ENCODE assay signal across 14 cellular contexts in the genomic region with DNA sequence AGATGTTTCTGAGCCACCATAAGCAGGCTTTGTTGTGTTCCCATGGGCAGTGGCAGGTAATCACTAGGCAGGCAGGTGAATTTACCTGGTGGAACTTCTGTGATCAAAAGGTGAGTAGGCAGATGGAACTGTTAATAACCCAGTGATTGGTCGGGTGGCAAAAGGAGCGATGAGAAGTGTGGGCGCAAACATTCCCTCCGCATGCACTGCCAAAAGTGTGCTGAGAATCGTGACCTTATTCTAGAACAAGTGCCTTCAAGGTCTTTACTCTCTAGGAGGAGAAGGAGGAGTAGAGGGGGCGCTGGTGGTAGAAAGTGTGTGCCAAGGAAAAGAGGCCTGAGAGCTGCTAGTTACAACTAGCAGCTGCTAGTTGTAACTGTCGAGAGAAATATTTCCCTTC.
"Had no signal": no experiment of that assay in that cellular context is flagged by ENCODE, and none has a peak within 500 bp of the region (broad histone marks: within the 10 kb centered on the region; RNA-seq: fewer than 3 reads in every experiment).

No MANE protein-coding gene starts in this region.

- H3K27me3 ChIP-seq: right lobe of liver, transverse colon had no signal

- H3K27ac ChIP-seq: esophagus squamous epithelium, psoas muscle, right lobe of liver had no signal

- H3K27ac Mint-ChIP-seq: activated naive CD4-positive, alpha-beta T cell treated with anti-CD3 and anti-CD28 coated beads, Interleukin-2, amount 50 U/mL, for 72 hours; nephron; stimulated activated effector memory CD8-positive, alpha-beta T cell treated with anti-CD3 and anti-CD28 coated beads, Interleukin-12 subunit alpha, Interleukin-12 subunit beta, amount 100 ng/mL, for 72 hours had no signal

- ATAC-seq: activated naive CD4-positive, alpha-beta T cell treated with anti-CD3 and anti-CD28 coated beads, Interleukin-2, amount 50 U/mL, for 72 hours; left colon; psoas muscle; right lobe of liver; stimulated activated effector memory CD8-positive, alpha-beta T cell treated with anti-CD3 and anti-CD28 coated beads, Interleukin-12 subunit alpha, Interleukin-12 subunit beta, amount 100 ng/mL, for 72 hours had no signal

- H3K36me3 Mint-ChIP-seq: stimulated activated effector memory CD8-positive, alpha-beta T cell treated with anti-CD3 and anti-CD28 coated beads, Interleukin-12 subunit alpha, Interleukin-12 subunit beta, amount 100 ng/mL, for 72 hours had no signal

- H3K36me3 ChIP-seq: esophagus squamous epithelium, right lobe of liver, transverse colon had no signal

- H3K9me3 ChIP-seq: esophagus squamous epithelium, psoas muscle, right lobe of liver, transverse colon had no signal

- H3K4me1 ChIP-seq: psoas muscle had no signal

- H3K4me3 Mint-ChIP-seq: stimulated activated effector memory CD8-positive, alpha-beta T cell treated with anti-CD3 and anti-CD28 coated beads, Interleukin-12 subunit alpha, Interleukin-12 subunit beta, amount 100 ng/mL, for 72 hours had no signal

- H3K4me3 ChIP-seq: esophagus squamous epithelium, psoas muscle, right lobe of liver, transverse colon had no signal

- DNase-seq: activated T-cell treated with anti-CD3 and anti-CD28 coated beads for 4 hours, aorta, esophagus squamous epithelium, foreskin fibroblast, left colon, mammary epithelial cell, psoas muscle, right lobe of liver, SW 1271, T-helper 9 cell, transverse colon had no signal

- H3K9me3 Mint-ChIP-seq: stimulated activated effector memory CD8-positive, alpha-beta T cell treated with anti-CD3 and anti-CD28 coated beads, Interleukin-12 subunit alpha, Interleukin-12 subunit beta, amount 100 ng/mL, for 72 hours had no signal
